Comparison of ENCODE assay signal across 5 cellular contexts in genomic region chrX:47158781-47159180, GRCh38.
"Had no signal": no experiment of that assay in that cellular context is flagged by ENCODE, and none has a peak within 500 bp of the region (broad histone marks: within the 10 kb centered on the region; RNA-seq: fewer than 3 reads in every experiment).

No MANE protein-coding gene starts in this region.

- H3K4me3 ChIP-seq: GM23338 had no signal

- H3K4me3 Mint-ChIP-seq: GM23338, H9, HFFc6 had no signal

- DNase-seq: H9, HCEC 1CT, HFFc6, IMR-90 had no signal

- H3K27ac Mint-ChIP-seq: GM23338, HFFc6 had no signal

- H3K4me1 Mint-ChIP-seq: GM23338, H9 had no signal

- H2AFZ ChIP-seq: GM23338 had no signal

- H3K9me3 Mint-ChIP-seq: GM23338, HFFc6 had no signal

- H3K4me2 ChIP-seq: GM23338 had no signal
